Comparison of ENCODE assay signal across 11 cellular contexts in genomic region chr3:179446501-179446900, GRCh38. TPM values are rescaled to one million over a fixed set of nuclear protein-coding genes. Genes with fewer than 3 reads are reported as not detected.
DNase-seq lines count a peak whose midpoint lies in the region; ATAC-seq and TF ChIP-seq lines count a peak whose summit lies in the region.
"Had no signal": no experiment of that assay in that cellular context is flagged by ENCODE, and none has a peak within 500 bp of the region (broad histone marks: within the 10 kb centered on the region; RNA-seq: fewer than 3 reads in every experiment).

No MANE protein-coding gene starts in this region.

- 27 to 32% methylated on average over 7 of the region's 7 CpGs for WGBS in gastroesophageal sphincter (ENCODE audit: low coverage in 1 of 2), 2 donors

- TF ChIP-seq CTCF in AG09319 (IDR thresholded peaks at IDR 0.05; ENCODE audit: low read depth, low read length) (peak; percentile 39), GM12873 (IDR thresholded peaks at IDR 0.05; ENCODE audit: insufficient read depth, low read depth, low read length, missing control alignments) (peak; percentile 30), gastroesophageal sphincter (IDR thresholded peaks at IDR 0.05) (peak; percentile 33 to 60 (median 46))

- H3K36me3 Mint-ChIP-seq in activated T-cell treated with anti-CD3 and anti-CD28 coated beads, Interleukin-2, amount 50 U/mL, for 4 hours (ENCODE audit: insufficient read depth), result no peaks in the 10 kb centered on the region

- peaks cover 11% of the 10 kb centered on the region for H3K4me1 Mint-ChIP-seq in activated T-cell treated with anti-CD3 and anti-CD28 coated beads, Interleukin-2, amount 50 U/mL, for 4 hours (ENCODE audit: low read depth)

- no peaks in the 10 kb centered on the region for H3K9me3 Mint-ChIP-seq in activated T-cell treated with anti-CD3 and anti-CD28 coated beads, Interleukin-2, amount 50 U/mL, for 4 hours

- no peak overlapping the region for H3K4me3 ChIP-seq in gastroesophageal sphincter
- H3K4me3 ChIP-seq: gastrocnemius medialis had no signal

- TF ChIP-seq EP300 in gastroesophageal sphincter (IDR thresholded peaks at IDR 0.05), result no peak

- no peak for TF ChIP-seq POLR2A in gastroesophageal sphincter (IDR thresholded peaks at IDR 0.05)

- no peaks in the 10 kb centered on the region for H3K9me3 ChIP-seq in gastroesophageal sphincter
- H3K9me3 ChIP-seq: gastrocnemius medialis had no signal

- H3K27me3 Mint-ChIP-seq in activated T-cell treated with anti-CD3 and anti-CD28 coated beads, Interleukin-2, amount 50 U/mL, for 4 hours (ENCODE audit: low read depth), result peaks cover 49% of the 10 kb centered on the region

- ATAC-seq in gastroesophageal sphincter, result no peak
- ATAC-seq in HG02798 (IDR thresholded peaks at IDR 0.05; ENCODE audit: poor library complexity, unreplicated experiment), result no peak
- ATAC-seq in activated T-cell treated with anti-CD3 and anti-CD28 coated beads, Interleukin-2, amount 50 U/mL, for 4 hours, result no peak
- no peak for ATAC-seq in GM21717 (IDR thresholded peaks at IDR 0.05; ENCODE audit: unreplicated experiment)
- ATAC-seq: gastrocnemius medialis had no signal

- H3K4me1 ChIP-seq in gastroesophageal sphincter, result peaks cover 21 to 67% (median 22%) of the 10 kb centered on the region in 3 donors

- no peaks in the 10 kb centered on the region for H3K27me3 ChIP-seq in gastroesophageal sphincter

- no peak overlapping the region for H3K4me3 Mint-ChIP-seq in activated T-cell treated with anti-CD3 and anti-CD28 coated beads, Interleukin-2, amount 50 U/mL, for 4 hours

- H3K27ac ChIP-seq in gastroesophageal sphincter, result peak overlapping the region in 2 of 4 donors; percentile 97 to 98
- H3K27ac ChIP-seq: gastrocnemius medialis had no signal

- peaks cover 0 to 9% of the 10 kb centered on the region in 2 donors for H3K36me3 ChIP-seq in gastroesophageal sphincter
- H3K36me3 ChIP-seq: gastrocnemius medialis had no signal

- DNase-seq in AG09319 (ENCODE audit: extremely low read depth, low read depth) (no peak), RPMI8226 (peak; percentile 61)
- DNase-seq in activated naive CD4-positive, alpha-beta T cell (lab: John Stamatoyannopoulos, UW), result no peak
- DNase-seq in activated T-cell treated with anti-CD3 and anti-CD28 coated beads, Interleukin-2, amount 50 U/mL, for 4 hours, result no peak
- DNase-seq: activated CD4-positive, alpha-beta T cell treated with anti-CD3 and anti-CD28 coated beads, Interleukin-2, amount 50 U/mL, for 1 hour; gastrocnemius medialis; stimulated activated CD4-positive, alpha-beta T cell treated with anti-CD3 and anti-CD28 coated beads, Interleukin-15, amount 100 ng/mL, for 24 hours had no signal

RNA-seq across cellular contexts. Expression of gene GNB4, which starts 4.8 kb away (rescaled TPM):
- 100 to 1,000 TPM in 1 of 4 donors, 10 to 100 TPM in 3; 74.2 to 158 (median 82.1) TPM for total RNA-seq in gastroesophageal sphincter
- total RNA-seq in activated T-cell treated with anti-CD3 and anti-CD28 coated beads, Interleukin-2, amount 50 U/mL, for 4 hours, result 1 to 10 TPM in 1 of 3 donors, under 1 TPM in 2; 0.58 to 1.1 (median 0.63) TPM

Comparison
In these comparisons a context has a peak if more than half of its experiments do, and no peak if none do; other contexts are left out.
1. RNA of gene GNB4, which starts 4.8 kb away (total RNA-seq): 74.2 to 158 TPM in gastroesophageal sphincter; 0.58 to 1.1 TPM in activated T-cell treated with anti-CD3 and anti-CD28 coated beads, Interleukin-2, amount 50 U/mL, for 4 hours; every median in the first group is over 10 times any median in the second.
2. Peak in every context shown above with its lines, with median percentiles within 50 percentile points of each other: CTCF ChIP-seq.